In genomic region chrX:148915474-148915873, GRCh38 we compare ENCODE assay signal across 28 cellular contexts.
A peak's percentile ranks its signal among the peaks of the same experiment; 100 is the strongest.
DNase-seq lines count a peak whose midpoint lies in the region; ATAC-seq and TF ChIP-seq lines count a peak whose summit lies in the region.
"Had no signal": no experiment of that assay in that cellular context is flagged by ENCODE, and none has a peak within 500 bp of the region (broad histone marks: within the 10 kb centered on the region; RNA-seq: fewer than 3 reads in every experiment).

No MANE protein-coding gene starts in this region.

- TF ChIP-seq EP300 in ovary (IDR thresholded peaks at IDR 0.05), result no peak

- no peak for TF ChIP-seq POLR2A in ovary (IDR thresholded peaks at IDR 0.05)
- no peak for TF ChIP-seq POLR2A in thyroid gland (IDR thresholded peaks at IDR 0.05)

- peak; percentile 15 for ATAC-seq in GM18873 (IDR thresholded peaks at IDR 0.05; ENCODE audit: low FRiP score, unreplicated experiment)
- ATAC-seq in GM21526 (IDR thresholded peaks at IDR 0.05; ENCODE audit: low FRiP score, unreplicated experiment), result peak; percentile 26
- peak; percentile 21 for ATAC-seq in HG02885 (IDR thresholded peaks at IDR 0.05; ENCODE audit: poor library complexity, unreplicated experiment)
- ATAC-seq in GM21381 (IDR thresholded peaks at IDR 0.05; ENCODE audit: unreplicated experiment), result no peak
- ATAC-seq: activated T-cell treated with anti-CD3 and anti-CD28 coated beads, Interleukin-2, amount 50 U/mL, for 4 hours; Panc1; stimulated activated naive CD8-positive, alpha-beta T cell treated with anti-CD3 and anti-CD28 coated beads, Interleukin-15, amount 100 ng/mL, for 72 hours had no signal

- H3K9me3 ChIP-seq in ovary (no peaks in the 10 kb centered on the region), thyroid gland (no peaks in the 10 kb centered on the region)
- H3K9me3 ChIP-seq: prostate gland, sigmoid colon, transverse colon had no signal

- 51 to 56% (median 51%) methylated on average over 5 of the region's 5 CpGs for WGBS in ovary, 3 donors
- WGBS in thyroid gland, 2 donors, result 73 to 81% methylated on average over 4 to 5 of the region's 5 CpGs

- no peak for TF ChIP-seq CTCF in ovary (IDR thresholded peaks at IDR 0.05)
- no peak for TF ChIP-seq CTCF in thyroid gland (IDR thresholded peaks at IDR 0.05)

- H3K36me3 ChIP-seq in ovary, result no peaks in the 10 kb centered on the region
- no peaks in the 10 kb centered on the region for H3K36me3 ChIP-seq in thyroid gland
- H3K36me3 ChIP-seq: prostate gland, sigmoid colon, transverse colon had no signal

- intact Hi-C loops in ovary (cut with DNase I), result no loop called here
- intact Hi-C loops in thyroid gland (cut with DNase I), result no loop called here

- H3K4me3 ChIP-seq in ovary, result no peak overlapping the region
- no peak overlapping the region for H3K4me3 ChIP-seq in thyroid gland (replicated peaks in 1 of 3)
- H3K4me3 ChIP-seq: prostate gland, sigmoid colon, transverse colon had no signal

- H3K27me3 ChIP-seq in ovary (no peaks in the 10 kb centered on the region), thyroid gland (no peaks in the 10 kb centered on the region)
- H3K27me3 ChIP-seq: sigmoid colon, transverse colon had no signal

- peak; percentile 1 for DNase-seq in fibroblast of peridontal ligament (ENCODE audit: extremely low read depth)
- no peak for DNase-seq in ovary
- no peak for DNase-seq in thyroid gland
- no peak for DNase-seq in stimulated activated naive CD4-positive, alpha-beta T cell (lab: John Stamatoyannopoulos, UW)
- DNase-seq: activated CD4-positive, alpha-beta T cell treated with anti-CD3 and anti-CD28 coated beads for 1 hour; activated naive CD4-positive, alpha-beta T cell treated with anti-CD3 and anti-CD28 coated beads, Interleukin-2, amount 10 ng/mL, durations not matched to agents 7 days and 5 days; activated T-cell treated with anti-CD3 and anti-CD28 coated beads, Interleukin-2, amount 50 U/mL, for 4 hours; amniotic stem cell; effector memory CD4-positive, alpha-beta T cell; erythroblast; foreskin fibroblast; H7; Karpas-422; mammary epithelial cell; NCI-H1436 treated with DMSO at 0.1 percent for 48 hours; NCI-H510A treated with DMSO at 0.1 percent for 48 hours; SIG-M5; sigmoid colon; stimulated activated CD4-positive, alpha-beta T cell treated with anti-CD3 and anti-CD28 coated beads, Interleukin-15, amount 100 ng/mL, for 24 hours; stimulated activated naive CD8-positive, alpha-beta T cell treated with anti-CD3 and anti-CD28 coated beads, Interleukin-15, amount 100 ng/mL, for 72 hours; transverse colon had no signal

- H3K4me1 ChIP-seq in ovary (ENCODE audit: insufficient read depth) (no peaks in the 10 kb centered on the region), thyroid gland (no peaks in the 10 kb centered on the region)
- H3K4me1 ChIP-seq: prostate gland, sigmoid colon, transverse colon had no signal

- H3K27ac ChIP-seq in ovary (no peak overlapping the region), thyroid gland (no peak overlapping the region)
- H3K27ac ChIP-seq: C4-2B, prostate gland, sigmoid colon, transverse colon had no signal
